In genomic region chr9:116694892-116695291, GRCh38 we compare ENCODE assay signal across 12 cellular contexts. TPM values are rescaled to one million over a fixed set of nuclear protein-coding genes. Genes with fewer than 3 reads are reported as not detected.
DNase-seq lines count a peak whose midpoint lies in the region; ATAC-seq and TF ChIP-seq lines count a peak whose summit lies in the region.
"Had no signal": no experiment of that assay in that cellular context is flagged by ENCODE, and none has a peak within 500 bp of the region (broad histone marks: within the 10 kb centered on the region; RNA-seq: fewer than 3 reads in every experiment).

No MANE protein-coding gene starts in this region.

- POLR2A ChIA-PET in HEK293T (lab: Yijun Ruan, JAX): no interaction called here

- in situ Hi-C loops in gastrocnemius medialis (cut with MboI; ENCODE audit: low sequenced_read_pairs in 4 of 4): no loop called here

- peaks cover 28 to 74% (median 47%) of the 10 kb centered on the region in 11 experiments for H3K36me3 ChIP-seq in BLaER1 treated with 17β-estradiol and CSF1 and Interleukin-3, amounts not matched to agents 10 nM and 100 nM
- H3K36me3 ChIP-seq in body of pancreas (replicated peaks in 1 of 2; ENCODE audit: insufficient read depth in 1 of 2, low read depth in 2 of 2) (peaks cover 0 to 11% of the 10 kb centered on the region in 2 donors), gastrocnemius medialis (peaks cover 0 to 25% of the 10 kb centered on the region in 2 donors)

- H3K4me3 ChIP-seq in BLaER1 treated with 17β-estradiol and CSF1 and Interleukin-3, amounts not matched to agents 10 nM and 100 nM: no peak overlapping the region
- H3K4me3 ChIP-seq in body of pancreas (no peak overlapping the region), gastrocnemius medialis (no peak overlapping the region)

- DNase-seq in body of pancreas: peak in 1 of 4 donors; percentile 4
- DNase-seq in left kidney (ENCODE audit: low read depth, low spot score): peak; percentile 25
- DNase-seq in gastrocnemius medialis: no peak
- DNase-seq in HEK293T (ENCODE audit: extremely low spot score): no peak
- DNase-seq: BE2C, DMS53, GF-D8, GOT3, H9 had no signal

- peaks cover 0 to 23% (median 9%) of the 10 kb centered on the region in 11 experiments; a peak in 12 of 22 replicates for H3K9me3 ChIP-seq in BLaER1 treated with 17β-estradiol and CSF1 and Interleukin-3, amounts not matched to agents 10 nM and 100 nM (replicated peaks in 1 of 11)
- H3K9me3 ChIP-seq in body of pancreas (no peaks in the 10 kb centered on the region), gastrocnemius medialis (no peaks in the 10 kb centered on the region)
- H3K9me3 ChIP-seq: BE2C had no signal

- H3K9ac ChIP-seq in BLaER1 treated with 17β-estradiol and CSF1 and Interleukin-3, amounts not matched to agents 10 nM and 100 nM: no peak overlapping the region

- no peaks in the 10 kb centered on the region for H3K27me3 ChIP-seq in BLaER1 treated with 17β-estradiol and CSF1 and Interleukin-3, amounts not matched to agents 10 nM and 100 nM
- no peaks in the 10 kb centered on the region for H3K27me3 ChIP-seq in body of pancreas
- no peaks in the 10 kb centered on the region for H3K27me3 ChIP-seq in gastrocnemius medialis
- H3K27me3 ChIP-seq: BE2C had no signal

- 23 to 28% methylated on average over 3 of the region's 3 CpGs for WGBS in body of pancreas, 2 donors

- intact Hi-C loops in body of pancreas (cut with DNase I) (no loop called here), gastrocnemius medialis (cut with DNase I; ENCODE audit: low total_unique reads) (no loop called here)

- peak; percentile 33 for ATAC-seq in body of pancreas
- ATAC-seq in gastrocnemius medialis: no peak
- ATAC-seq in HG03342 (IDR thresholded peaks at IDR 0.05; ENCODE audit: unreplicated experiment): no peak
- ATAC-seq in GM19351 (IDR thresholded peaks at IDR 0.05; ENCODE audit: unreplicated experiment): no peak

- peaks cover 14 to 93% (median 49%) of the 10 kb centered on the region in 11 experiments; a peak in 18 of 22 replicates for H4K20me1 ChIP-seq in BLaER1 treated with 17β-estradiol and CSF1 and Interleukin-3, amounts not matched to agents 10 nM and 100 nM

- TF ChIP-seq POLR2A in body of pancreas (IDR thresholded peaks at IDR 0.05) (no peak), gastrocnemius medialis (IDR thresholded peaks at IDR 0.05) (no peak)

- CTCF ChIA-PET in HEK293T (lab: Yijun Ruan, JAX): no interaction called here

- peak overlapping the region in 1 of 11 experiments; percentile 28; a peak in 1 of 22 replicates for H3K27ac ChIP-seq in BLaER1 treated with 17β-estradiol and CSF1 and Interleukin-3, amounts not matched to agents 10 nM and 100 nM
- H3K27ac ChIP-seq in body of pancreas: peak overlapping the region in 2 of 4 donors; percentile 19 to 33
- H3K27ac ChIP-seq in gastrocnemius medialis: peak overlapping the region in 3 of 4 donors; percentile 53 to 77 (median 67)

- TF ChIP-seq CTCF in body of pancreas (IDR thresholded peaks at IDR 0.05): no peak
- TF ChIP-seq CTCF in gastrocnemius medialis (IDR thresholded peaks at IDR 0.05 in 4 of 5, conservative IDR thresholded peaks at IDR 0.05 in 1 of 5): no peak

- peak overlapping the region in 6 of 11 experiments; percentile 18 to 72 (median 33); a peak in 8 of 22 replicates for H3K4me2 ChIP-seq in BLaER1 treated with 17β-estradiol and CSF1 and Interleukin-3, amounts not matched to agents 10 nM and 100 nM

- peaks cover 0 to 65% (median 18%) of the 10 kb centered on the region in 10 experiments; a peak in 14 of 20 replicates for H3K4me1 ChIP-seq in BLaER1 treated with 17β-estradiol and CSF1 and Interleukin-3, amounts not matched to agents 10 nM and 100 nM
- H3K4me1 ChIP-seq in body of pancreas (peaks cover 54% of the 10 kb centered on the region), gastrocnemius medialis (peaks cover 28 to 60% of the 10 kb centered on the region in 2 donors)
- H3K4me1 ChIP-seq: BE2C had no signal

TF ChIP-seq in HEK293T, 16 proteins besides CTCF, POLR2A, EP300 and RAD21:
- TF ChIP-seq BHLHE40 (IDR thresholded peaks at IDR 0.05; ENCODE audit: borderline replicate concordance) (no peak), PKNOX1 (IDR thresholded peaks at IDR 0.05) (no peak), FOXA1 (IDR thresholded peaks at IDR 0.05) (no peak), SP1 (IDR thresholded peaks at IDR 0.05) (no peak), TARDBP (IDR thresholded peaks at IDR 0.05) (no peak), LEF1 (IDR thresholded peaks at IDR 0.05; ENCODE audit: borderline replicate concordance) (no peak)

RNA-seq across cellular contexts. Expression of gene TRIM32, which starts 7.8 kb away (rescaled TPM):
- 10 to 100 TPM in 1 of 2 donors, 1 to 10 TPM in 1; 8.6 to 12.2 TPM for total RNA-seq in body of pancreas
- 10 to 100 TPM; 12.6 to 25.8 (median 24.3) TPM for total RNA-seq in gastrocnemius medialis
